ENCODE assay signal across 8 cellular contexts in genomic region chr7:128427289-128427891, GRCh38. TPM values are rescaled to one million over a fixed set of nuclear protein-coding genes. Genes with fewer than 3 reads are reported as not detected.
DNase-seq lines count a peak whose midpoint lies in the region; ATAC-seq and TF ChIP-seq lines count a peak whose summit lies in the region.

No MANE protein-coding gene starts in this region.

- intact Hi-C loops in OCI-LY7 (cut with micrococcal nuclease; ENCODE audit: unreplicated experiment): loop anchor here (1.0 to 5.0 kb wide), 2 partner anchors 32 to 240 kb away; no protein-coding TSS in a partner anchor

- POLR2A ChIA-PET in OCI-LY7 (lab: Charles Lee): interaction anchor here (0.6 to 1.9 kb wide), 10 partner anchors 9 to 140 kb away, joined by 3 to 7 read pairs (median 3); no protein-coding TSS in a partner anchor

- DNase-seq in activated gamma-delta T cell treated with Interleukin-2 at 50 U/mL for 16 hours: peak; percentile 14
- DNase-seq in activated gamma-delta T cell (lab: John Stamatoyannopoulos, UW): no peak
- DNase-seq in HT1080 (ENCODE audit: low read depth): peak; percentile 49
- peak; percentile 70 for DNase-seq in OCI-LY7 (ENCODE audit: low spot score)
- DNase-seq in coronary artery (ENCODE audit: low spot score): no peak
- peak; percentile 60 to 73 for DNase-seq in lung microvascular endothelial cell (ENCODE audit: low read depth in 2 of 2)

- no peaks in the 10 kb centered on the region for H3K4me1 ChIP-seq in OCI-LY7 (ENCODE audit: insufficient read depth, low read length, poor library complexity, severe bottlenecking)

- no peaks in the 10 kb centered on the region for H3K9me3 ChIP-seq in OCI-LY7 (ENCODE audit: low read length)

- BruUV-seq in OCI-LY7 (replicated peaks; lab: Mats Ljungman, UMichigan): no TSS peak

- no peaks in the 10 kb centered on the region for H4K20me1 ChIP-seq in OCI-LY7 (ENCODE audit: insufficient read depth, low read length)

- no peaks in the 10 kb centered on the region; the same call in 1 of the 2 replicates for H3K36me3 ChIP-seq in OCI-LY7 (ENCODE audit: insufficient read depth, low read length)

- no peak overlapping the region for H2AFZ ChIP-seq in OCI-LY7 (ENCODE audit: low read length)

- no peaks in the 10 kb centered on the region for H3K79me2 ChIP-seq in OCI-LY7 (ENCODE audit: insufficient read depth, low read depth, low read length)

- TF ChIP-seq CTCF in OCI-LY7 (conservative IDR thresholded peaks at IDR 0.05; ENCODE audit: low read length): peak; percentile 87
- TF ChIP-seq CTCF in coronary artery (IDR thresholded peaks at IDR 0.05): peak; percentile 64

- no peak overlapping the region for H3K4me3 ChIP-seq in OCI-LY7 (ENCODE audit: low read depth, low read length, poor library complexity, severe bottlenecking)
- H3K4me3 ChIP-seq in coronary artery: no peak overlapping the region

- no peak overlapping the region for H3K27ac ChIP-seq in OCI-LY7 (ENCODE audit: low read depth, low read length, poor library complexity, severe bottlenecking)
- no peak overlapping the region for H3K27ac ChIP-seq in coronary artery

- no peak for TF ChIP-seq POLR2A in GM18505 (IDR thresholded peaks at IDR 0.05; ENCODE audit: borderline replicate concordance, extremely low read depth, insufficient read depth, insufficient read length)

- H3K9me2 ChIP-seq in OCI-LY7 (ENCODE audit: insufficient read depth, low read length): no peaks in the 10 kb centered on the region

- no peak overlapping the region for H3K4me2 ChIP-seq in OCI-LY7 (ENCODE audit: low read length)

- no peak for ATAC-seq in GM18519 (IDR thresholded peaks at IDR 0.05; ENCODE audit: low FRiP score, unreplicated experiment)
- no peak for ATAC-seq in GM18505 (IDR thresholded peaks at IDR 0.05; ENCODE audit: unreplicated experiment)

- CTCF ChIA-PET in OCI-LY7 (lab: Charles Lee; ENCODE audit: unreplicated experiment): interaction anchor here (0.7 to 3.3 kb wide), 3 partner anchors 9 to 33 kb away, joined by 3 to 31 read pairs (median 4); no protein-coding TSS in a partner anchor

RNA-seq across cellular contexts. Expression of gene IMPDH1, which starts 17.6 kb away (rescaled TPM):
- 69.8 and 71.3 TPM in 2 replicates for total RNA-seq in HT1080 (2014; rRNA removed; shearing (Covaris generic))
- 44.5 and 56.5 TPM in 2 replicates for polyA plus RNA-seq in HT1080 (2015; cell fraction: cytosol; rRNA removed)
- polyA plus RNA-seq in HT1080 (2015; cell fraction: nucleus; rRNA removed): 46.9 and 48.8 TPM in 2 replicates
- total RNA-seq in OCI-LY7 (2014; rRNA removed; shearing (Covaris generic)): 23.3 and 26.6 TPM in 2 replicates
- total RNA-seq in OCI-LY7 (2022) (50.5 and 51.3 TPM in 2 replicates), lung microvascular endothelial cell (32.7 and 42.5 TPM in 2 replicates)

RNA-seq across cellular contexts. Expression of gene HILPDA, which starts 28.3 kb away (rescaled TPM):
- total RNA-seq in HT1080 (2014; rRNA removed; shearing (Covaris generic)): 12.2 and 14.0 TPM in 2 replicates
- 15.2 and 16.0 TPM in 2 replicates for polyA plus RNA-seq in HT1080 (2015; cell fraction: cytosol; rRNA removed)
- polyA plus RNA-seq in HT1080 (2015; cell fraction: nucleus; rRNA removed): 13.2 and 14.0 TPM in 2 replicates
- 23.7 and 33.9 TPM in 2 replicates for total RNA-seq in OCI-LY7 (2014; rRNA removed; shearing (Covaris generic))
- total RNA-seq in OCI-LY7 (2022): 19.4 and 22.4 TPM in 2 replicates
- 6.8 and 8.9 TPM in 2 replicates for total RNA-seq in lung microvascular endothelial cell

RNA-seq across cellular contexts. Expression of gene METTL2B, which starts 49.2 kb away (rescaled TPM):
- 49.4 and 62.9 TPM in 2 replicates for total RNA-seq in HT1080 (2014; rRNA removed; shearing (Covaris generic))
- 44.1 and 53.1 TPM in 2 replicates for polyA plus RNA-seq in HT1080 (2015; cell fraction: cytosol; rRNA removed)
- 52.9 and 59.8 TPM in 2 replicates for polyA plus RNA-seq in HT1080 (2015; cell fraction: nucleus; rRNA removed)
- total RNA-seq in OCI-LY7 (2014; rRNA removed; shearing (Covaris generic)): 25.4 and 27.8 TPM in 2 replicates
- total RNA-seq in OCI-LY7 (2022) (35.4 and 40.7 TPM in 2 replicates), lung microvascular endothelial cell (15.3 and 18.5 TPM in 2 replicates)

Comparison
In these comparisons a context has a peak if more than half of its experiments do, and no peak if none do; other contexts are left out.
1. DNase-seq: peak in activated gamma-delta T cell treated with Interleukin-2 at 50 U/mL for 16 hours (single experiment), HT1080 (single experiment), OCI-LY7 (single experiment) and lung microvascular endothelial cell (2 of 2); none in activated gamma-delta T cell (single experiment) and coronary artery (single experiment).